In genomic region chr7:103348452-103348851, GRCh38 we compare ENCODE assay signal across 8 cellular contexts. TPM values are rescaled to one million over a fixed set of nuclear protein-coding genes. Genes with fewer than 3 reads are reported as not detected.
DNase-seq lines count a peak whose midpoint lies in the region; ATAC-seq and TF ChIP-seq lines count a peak whose summit lies in the region.

No MANE protein-coding gene starts in this region.

- H3K4me3 ChIP-seq in heart right ventricle (peak overlapping the region; percentile 42 to 95 (median 83)), lower leg skin (ENCODE audit: low read depth, poor library complexity, severe bottlenecking) (peak overlapping the region; percentile 90), urinary bladder (ENCODE audit: low read depth, low read length) (peak overlapping the region; percentile 75)

- H3K27me3 ChIP-seq in heart right ventricle = no peaks in the 10 kb centered on the region

- no peaks in the 10 kb centered on the region for H3K9me3 ChIP-seq in heart right ventricle

- H3K27ac ChIP-seq in heart right ventricle (peak overlapping the region in 7 of 10 donors; percentile 83 to 96 (median 94)), urinary bladder (ENCODE audit: low read depth) (no peak overlapping the region)

- H3K4me1 ChIP-seq in heart right ventricle = peaks cover 4 to 65% (median 57%) of the 10 kb centered on the region in 9 donors
- peaks cover 3% of the 10 kb centered on the region for H3K4me1 ChIP-seq in urinary bladder (ENCODE audit: insufficient read depth)

- H3K27me3 Mint-ChIP-seq in activated naive CD8-positive, alpha-beta T cell treated with anti-CD3 and anti-CD28 coated beads, Interleukin-2, amount 10 ng/mL, durations not matched to agents 7 days and 5 days = no peaks in the 10 kb centered on the region

- peak overlapping the region; percentile 99 for H3K4me3 Mint-ChIP-seq in activated naive CD8-positive, alpha-beta T cell treated with anti-CD3 and anti-CD28 coated beads, Interleukin-2, amount 10 ng/mL, durations not matched to agents 7 days and 5 days

- ATAC-seq in heart right ventricle (no peak), left cardiac atrium (no peak), HG03439 (IDR thresholded peaks at IDR 0.05; ENCODE audit: unreplicated experiment) (no peak), HG02798 (IDR thresholded peaks at IDR 0.05; ENCODE audit: poor library complexity, unreplicated experiment) (no peak)
- ATAC-seq in activated naive CD8-positive, alpha-beta T cell treated with anti-CD3 and anti-CD28 coated beads, Interleukin-2, amount 10 ng/mL, durations not matched to agents 7 days and 5 days (ENCODE audit: low read depth) = no peak

- TF ChIP-seq POLR2A in lower leg skin (IDR thresholded peaks at IDR 0.05) = no peak

- TF ChIP-seq CTCF in heart right ventricle (IDR thresholded peaks at IDR 0.05) = no peak
- TF ChIP-seq CTCF in lower leg skin (IDR thresholded peaks at IDR 0.05) = no peak

- peaks cover 51% of the 10 kb centered on the region for H3K4me1 Mint-ChIP-seq in activated naive CD8-positive, alpha-beta T cell treated with anti-CD3 and anti-CD28 coated beads, Interleukin-2, amount 10 ng/mL, durations not matched to agents 7 days and 5 days

- H3K27ac Mint-ChIP-seq in activated naive CD8-positive, alpha-beta T cell treated with anti-CD3 and anti-CD28 coated beads, Interleukin-2, amount 10 ng/mL, durations not matched to agents 7 days and 5 days = peak overlapping the region; percentile 88

- H3K36me3 ChIP-seq in heart right ventricle (peaks cover 0 to 25% (median 0%) of the 10 kb centered on the region in 9 donors), urinary bladder (ENCODE audit: insufficient read depth) (no peaks in the 10 kb centered on the region)

- POLR2A ChIA-PET in activated naive CD8-positive, alpha-beta T cell treated with anti-CD3 and anti-CD28 coated beads, Interleukin-2, amount 10 ng/mL, durations not matched to agents 7 days and 5 days (lab: Charles Lee) = interaction anchor here (1.4 kb wide), 1 partner anchor 51 kb away, joined by 3 read pairs; the partner anchor contains the start of gene PMPCB

- intact Hi-C loops in heart right ventricle (cut with DNase I) = loop anchor here in 1 of 10 donors (10.0 kb wide), 1 partner anchor 54 kb away; the partner anchor contains the start of gene PMPCB
- intact Hi-C loops in left cardiac atrium (cut with DNase I) = no loop called here
- intact Hi-C loops in lower leg skin (cut with DNase I; ENCODE audit: low total_unique reads) = no loop called here

- no peaks in the 10 kb centered on the region for H3K9me3 Mint-ChIP-seq in activated naive CD8-positive, alpha-beta T cell treated with anti-CD3 and anti-CD28 coated beads, Interleukin-2, amount 10 ng/mL, durations not matched to agents 7 days and 5 days

- 9 to 12% methylated on average over 13 of the region's 13 CpGs for WGBS in heart right ventricle, 2 donors
- 6 to 9% methylated on average over 13 of the region's 13 CpGs for WGBS in lower leg skin, 2 donors
- 14% methylated on average over 13 of the region's 13 CpGs for WGBS in urinary bladder

- DNase-seq in heart right ventricle (no peak), left cardiac atrium (no peak), lower leg skin (ENCODE audit: low spot score in 2 of 2) (no peak), NCI-H524 (lab: John Stamatoyannopoulos, UW) (no peak)
- DNase-seq in activated naive CD8-positive, alpha-beta T cell treated with anti-CD3 and anti-CD28 coated beads, Interleukin-2, amount 10 ng/mL, durations not matched to agents 7 days and 5 days = no peak

- H3K36me3 Mint-ChIP-seq in activated naive CD8-positive, alpha-beta T cell treated with anti-CD3 and anti-CD28 coated beads, Interleukin-2, amount 10 ng/mL, durations not matched to agents 7 days and 5 days = peaks cover 10% of the 10 kb centered on the region

RNA-seq across cellular contexts. Expression of gene PSMC2, which starts 1.0 kb away (rescaled TPM):
- 100 to 1,000 TPM; 117 to 150 (median 124) TPM for total RNA-seq in heart right ventricle
- polyA plus RNA-seq in heart right ventricle = 100 to 1,000 TPM in 1 of 2 donors, 10 to 100 TPM in 1; 67.7 to 157 TPM
- 100 to 1,000 TPM; 105 to 115 TPM for total RNA-seq in left cardiac atrium
- total RNA-seq in activated naive CD8-positive, alpha-beta T cell treated with anti-CD3 and anti-CD28 coated beads, Interleukin-2, amount 10 ng/mL, durations not matched to agents 7 days and 5 days = 100 to 1,000 TPM in 1 of 2 experiments, 10 to 100 TPM in 1; 99.7 to 102 TPM
- 100 to 1,000 TPM in 2 of 4 donors, 10 to 100 TPM in 2; 75.3 to 124 (median 107) TPM for total RNA-seq in lower leg skin
- total RNA-seq in urinary bladder = 126 TPM
- polyA plus RNA-seq in urinary bladder = 107 TPM

RNA-seq across cellular contexts. Expression of gene DNAJC2, which starts 3.9 kb away (rescaled TPM):
- 10 to 100 TPM; 11.4 to 17.7 (median 14.0) TPM for total RNA-seq in heart right ventricle
- polyA plus RNA-seq in heart right ventricle = 10 to 100 TPM; 20.4 to 31.8 TPM
- 10 to 100 TPM; 12.3 to 15.8 TPM for total RNA-seq in left cardiac atrium
- 10 to 100 TPM; 26.4 to 27.7 TPM for total RNA-seq in activated naive CD8-positive, alpha-beta T cell treated with anti-CD3 and anti-CD28 coated beads, Interleukin-2, amount 10 ng/mL, durations not matched to agents 7 days and 5 days
- 10 to 100 TPM in 3 of 4 donors, 1 to 10 TPM in 1; 8.7 to 17.9 (median 11.0) TPM for total RNA-seq in lower leg skin
- total RNA-seq in urinary bladder = 21.9 TPM
- 16.7 TPM for polyA plus RNA-seq in urinary bladder

RNA-seq across cellular contexts. Expression of gene PMPCB, which starts 51.2 kb away (rescaled TPM):
- total RNA-seq in heart right ventricle (10 to 100 TPM; 70.4 to 98.4 (median 92.4) TPM), left cardiac atrium (10 to 100 TPM; 49.2 to 55.9 TPM), lower leg skin (10 to 100 TPM; 43.3 to 49.5 (median 47.5) TPM), urinary bladder (67.5 TPM)
- polyA plus RNA-seq in heart right ventricle (10 to 100 TPM; 51.5 to 52.9 TPM), urinary bladder (64.4 TPM)
- 10 to 100 TPM; 57.0 to 62.2 TPM for total RNA-seq in activated naive CD8-positive, alpha-beta T cell treated with anti-CD3 and anti-CD28 coated beads, Interleukin-2, amount 10 ng/mL, durations not matched to agents 7 days and 5 days
